In the genomic region with DNA sequence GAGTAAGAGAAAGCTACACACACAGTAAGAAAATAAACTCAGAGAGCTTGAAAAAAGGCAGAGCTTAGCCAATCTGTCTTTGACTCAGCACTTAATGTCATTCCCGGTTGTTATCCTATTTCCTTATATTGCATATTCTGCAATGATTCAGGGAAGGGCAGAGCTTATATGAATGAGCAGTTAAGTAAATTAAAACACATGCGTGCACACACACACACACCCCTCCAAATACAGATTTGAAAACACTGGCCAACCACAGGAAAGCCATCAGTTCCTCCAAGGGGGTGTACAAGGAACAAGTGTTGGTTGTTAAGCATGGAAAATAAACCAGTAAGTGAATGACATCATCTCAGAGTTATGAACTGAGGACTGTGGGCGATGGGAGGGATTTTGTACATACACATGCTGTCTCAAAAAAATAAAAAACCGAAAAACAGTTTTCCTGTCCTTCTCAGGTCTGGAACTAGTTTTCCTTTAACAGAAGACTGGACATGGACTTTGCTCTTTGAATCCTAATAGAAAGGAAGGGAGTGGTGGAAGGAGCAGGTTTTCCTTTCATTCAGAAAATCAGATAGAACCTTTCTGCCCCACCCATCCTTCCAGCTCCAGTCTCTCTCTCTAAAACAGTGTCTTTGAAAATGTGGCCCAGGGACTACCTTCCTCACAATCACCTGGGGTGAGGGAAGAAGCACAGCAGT, we compare ENCODE assay signal across 9 cellular contexts. TPM values are rescaled to one million over a fixed set of nuclear protein-coding genes. Genes with fewer than 3 reads are reported as not detected.
A peak's percentile ranks its signal among the peaks of the same experiment; 100 is the strongest.
DNase-seq lines count a peak whose midpoint lies in the region; ATAC-seq and TF ChIP-seq lines count a peak whose summit lies in the region.
"Had no signal": no experiment of that assay in that cellular context is flagged by ENCODE, and none has a peak within 500 bp of the region (broad histone marks: within the 10 kb centered on the region; RNA-seq: fewer than 3 reads in every experiment).

No MANE protein-coding gene starts in this region.

- TSS peak; percentile 100 for BruUV-seq in MCF 10A (replicated peaks; lab: Mats Ljungman, UMichigan)

- H3K36me3 ChIP-seq in breast epithelium: no peaks in the 10 kb centered on the region
- H3K36me3 ChIP-seq in SK-N-MC (ENCODE audit: insufficient read depth, low read length): peaks cover 7% of the 10 kb centered on the region
- H3K36me3 ChIP-seq in transverse colon: no peaks in the 10 kb centered on the region
- no peaks in the 10 kb centered on the region for H3K36me3 ChIP-seq in Karpas-422 (ENCODE audit: insufficient read depth, low read length)

- peak overlapping the region; percentile 87 for H3K4me3 Mint-ChIP-seq in MCF 10A (ENCODE audit: unreplicated experiment)

- H3K9ac ChIP-seq in SK-N-MC (ENCODE audit: insufficient read length) (peak overlapping the region; percentile 79), Karpas-422 (ENCODE audit: low read length) (no peak overlapping the region)

- peaks cover 11% of the 10 kb centered on the region for H3K27me3 Mint-ChIP-seq in MCF 10A (ENCODE audit: insufficient read depth, unreplicated experiment)

- H3K4me1 ChIP-seq in breast epithelium (no peaks in the 10 kb centered on the region), foreskin keratinocyte (no peaks in the 10 kb centered on the region), transverse colon (peaks cover 5 to 27% (median 20%) of the 10 kb centered on the region in 4 donors), Karpas-422 (ENCODE audit: low read length) (peaks cover 6% of the 10 kb centered on the region)

- H3K79me2 ChIP-seq in Karpas-422 (ENCODE audit: low read length): no peaks in the 10 kb centered on the region

- no peak for TF ChIP-seq POLR2A in breast epithelium (IDR thresholded peaks at IDR 0.05)
- no peak for TF ChIP-seq POLR2A in transverse colon (IDR thresholded peaks at IDR 0.05)

- H2AFZ ChIP-seq in Karpas-422 (ENCODE audit: low read length): no peak overlapping the region

- in situ Hi-C loops in transverse colon (cut with MboI; ENCODE audit: low pct_ligation_motif_present in 1 of 4, low pct_unique_long_range_greater_than_20kb in 1 of 4, low sequenced_read_pairs in 3 of 4): no loop called here

- no peak overlapping the region for H3K27ac Mint-ChIP-seq in MCF 10A (ENCODE audit: low read depth, unreplicated experiment)

- POLR2A ChIA-PET in MCF 10A (lab: Yijun Ruan, JAX): interaction anchor here (0.7 to 3.2 kb wide), 21 partner anchors 12 to 154 kb away, joined by 3 to 20 read pairs (median 4); a partner anchor contains a TSS

- H3K9me3 ChIP-seq in breast epithelium (no peaks in the 10 kb centered on the region), SK-N-MC (ENCODE audit: low read depth, low read length) (no peaks in the 10 kb centered on the region), transverse colon (no peaks in the 10 kb centered on the region), Karpas-422 (ENCODE audit: low read length) (no peaks in the 10 kb centered on the region)

- no peaks in the 10 kb centered on the region for H3K9me2 ChIP-seq in Karpas-422 (replicated peaks; ENCODE audit: insufficient read depth, low read length)

- no peak overlapping the region for H3K27ac ChIP-seq in breast epithelium
- H3K27ac ChIP-seq in SK-N-MC: peak overlapping the region; percentile 81
- peak overlapping the region; percentile 64 for H3K27ac ChIP-seq in foreskin keratinocyte
- H3K27ac ChIP-seq in transverse colon: peak overlapping the region; percentile 67 to 73 (median 71)
- H3K27ac ChIP-seq in Karpas-422 (ENCODE audit: low read length): no peak overlapping the region

- WGBS in transverse colon (ENCODE audit: low coverage in 1 of 2), 2 donors: 6 to 15% methylated on average over 3 to 4 of the region's 4 CpGs

- DNase-seq in MCF 10A (ENCODE audit: unreplicated experiment) (peak; percentile 61), breast epithelium (ENCODE audit: low spot score in 2 of 2) (no peak), SK-N-MC (ENCODE audit: low read depth, low spot score) (peak; percentile 34), foreskin keratinocyte (peak; percentile 74 to 81), transverse colon (no peak), Karpas-422 (no peak)
- DNase-seq in NK-92 treated with Interleukin-12 subunit alpha and Interleukin-12 subunit beta, amount 100 ng/mL, for 24 hours (lab: John Stamatoyannopoulos, UW): no peak

- H3K27me3 ChIP-seq in breast epithelium: peaks cover 0 to 6% of the 10 kb centered on the region in 2 donors
- no peaks in the 10 kb centered on the region for H3K27me3 ChIP-seq in foreskin keratinocyte
- H3K27me3 ChIP-seq in transverse colon: no peaks in the 10 kb centered on the region
- H3K27me3 ChIP-seq in Karpas-422 (ENCODE audit: low read length): no peaks in the 10 kb centered on the region

- H3K4me2 ChIP-seq in Karpas-422 (ENCODE audit: low read depth, low read length, poor library complexity, severe bottlenecking): no peak overlapping the region

- no peak overlapping the region for H3K4me3 ChIP-seq in breast epithelium
- peak overlapping the region; percentile 98 for H3K4me3 ChIP-seq in SK-N-MC
- H3K4me3 ChIP-seq in transverse colon: peak overlapping the region in 2 of 4 donors; percentile 44 to 51
- no peak overlapping the region for H3K4me3 ChIP-seq in Karpas-422 (ENCODE audit: low read length)

- CTCF ChIA-PET in MCF 10A (lab: Yijun Ruan, JAX): interaction anchor here (0.5 to 1.9 kb wide), 19 partner anchors 9 to 264 kb away, joined by 3 to 7 read pairs (median 3); a partner anchor contains a TSS

- TF ChIP-seq EP300 in transverse colon (IDR thresholded peaks at IDR 0.05; ENCODE audit: low read depth): no peak

- peaks cover 8% of the 10 kb centered on the region for H3K36me3 Mint-ChIP-seq in MCF 10A (ENCODE audit: insufficient read depth, unreplicated experiment)

- ATAC-seq in foreskin keratinocyte (peak; percentile 58), HG02970 (IDR thresholded peaks at IDR 0.05; ENCODE audit: low FRiP score, unreplicated experiment) (no peak)

- H4K20me1 ChIP-seq in Karpas-422 (ENCODE audit: insufficient read depth, low read depth, low read length): no peaks in the 10 kb centered on the region

- no peaks in the 10 kb centered on the region for H3K9me3 Mint-ChIP-seq in MCF 10A (ENCODE audit: unreplicated experiment)

- peaks cover 28% of the 10 kb centered on the region for H3K4me1 Mint-ChIP-seq in MCF 10A (ENCODE audit: insufficient read depth, unreplicated experiment)

- intact Hi-C loops in MCF 10A (cut with micrococcal nuclease): loop anchor here (1.0 kb wide), 3 partner anchors 66 to 114 kb away; no protein-coding TSS in a partner anchor
- intact Hi-C loops in breast epithelium (cut with DNase I; ENCODE audit: low total_unique reads): no loop called here
- intact Hi-C loops in transverse colon (cut with DNase I; ENCODE audit: low total_unique reads): no loop called here

- TF ChIP-seq CTCF in MCF 10A (IDR thresholded peaks at IDR 0.05; ENCODE audit: unreplicated experiment) (no peak), breast epithelium (IDR thresholded peaks at IDR 0.05) (no peak), foreskin keratinocyte (conservative IDR thresholded peaks at IDR 0.05) (no peak), transverse colon (IDR thresholded peaks at IDR 0.05) (no peak)

RNA-seq across cellular contexts. Expression of a gene that starts 1.0 kb away (rescaled TPM):
- total RNA-seq in MCF 10A (2022) (36.4 and 48.3 TPM in 2 replicates), breast epithelium (1 to 10 TPM in 1 of 3 donors, under 1 TPM in 2; under 0.01 to 1.4 (median 0.15) TPM), foreskin keratinocyte (29.4 and 35.7 TPM in 2 replicates), transverse colon (1 to 10 TPM; 1.7 to 9.4 (median 2.9) TPM)
- 7.8 and 11.3 TPM in 2 replicates for polyA plus RNA-seq in foreskin keratinocyte
- total RNA-seq in Karpas-422 (2014; rRNA removed; shearing (Covaris generic); ENCODE audit: low replicate concordance): 0.75 and 1.5 TPM in 2 replicates

RNA-seq across cellular contexts. Expression of a gene that starts 8.1 kb away (rescaled TPM):
- total RNA-seq in MCF 10A (2022): not detected in 2 replicates
- total RNA-seq in breast epithelium: not detected
- not detected in 2 replicates for total RNA-seq in foreskin keratinocyte
- not detected in 2 replicates for polyA plus RNA-seq in foreskin keratinocyte
- total RNA-seq in transverse colon: not detected
- 2.9 and 7.8 TPM in 2 replicates for total RNA-seq in Karpas-422 (2014; rRNA removed; shearing (Covaris generic); ENCODE audit: low replicate concordance)
- total RNA-seq: lung microvascular endothelial cell had no signal

RNA-seq across cellular contexts. Expression of a gene that starts 20.2 kb away (rescaled TPM):
- total RNA-seq in MCF 10A (2022): 141 and 155 TPM in 2 replicates
- 10 to 100 TPM; 70.4 to 90.5 (median 75.5) TPM for total RNA-seq in breast epithelium
- 115 and 118 TPM in 2 replicates for total RNA-seq in foreskin keratinocyte
- polyA plus RNA-seq in foreskin keratinocyte: 142 and 149 TPM in 2 replicates
- 100 to 1,000 TPM in 1 of 4 donors, 10 to 100 TPM in 3; 25.1 to 104 (median 77.5) TPM for total RNA-seq in transverse colon
- 113 and 135 TPM in 2 replicates for total RNA-seq in Karpas-422 (2014; rRNA removed; shearing (Covaris generic); ENCODE audit: low replicate concordance)

RNA-seq across cellular contexts. Expression of a gene that starts 29.9 kb away (rescaled TPM):
- total RNA-seq in MCF 10A (2022) (67.3 and 107 TPM in 2 replicates), breast epithelium (10 to 100 TPM; 20.2 to 31.1 (median 23.7) TPM), foreskin keratinocyte (39.3 and 46.8 TPM in 2 replicates), transverse colon (100 to 1,000 TPM in 1 of 4 donors, 10 to 100 TPM in 3; 12.4 to 113 (median 28.9) TPM)
- 39.0 and 45.9 TPM in 2 replicates for polyA plus RNA-seq in foreskin keratinocyte
- 26.2 and 28.0 TPM in 2 replicates for total RNA-seq in Karpas-422 (2014; rRNA removed; shearing (Covaris generic); ENCODE audit: low replicate concordance)

RNA-seq across cellular contexts. Expression of a gene that starts 47.8 kb away (rescaled TPM):
- total RNA-seq in MCF 10A (2022): not detected in 2 replicates
- not detected for total RNA-seq in breast epithelium
- total RNA-seq in foreskin keratinocyte: not detected in 2 replicates
- polyA plus RNA-seq in foreskin keratinocyte: not detected in 2 replicates
- 1 to 10 TPM in 1 of 4 donors, under 1 TPM in 1, not detected in 2; 0.55 to 1.9 TPM for total RNA-seq in transverse colon
- 0.47 TPM in 1 of 2 replicates, not detected in the other for total RNA-seq in Karpas-422 (2014; rRNA removed; shearing (Covaris generic); ENCODE audit: low replicate concordance)
- total RNA-seq: lung microvascular endothelial cell had no signal

Comparison
In these comparisons a context has a peak if more than half of its experiments do, and no peak if none do; other contexts are left out.
1. DNase-seq: peak in MCF 10A (single experiment), SK-N-MC (single experiment) and foreskin keratinocyte (2 of 2); none in breast epithelium (0 of 2), transverse colon (single experiment), NK-92 treated with Interleukin-12 subunit alpha and Interleukin-12 subunit beta, amount 100 ng/mL, for 24 hours (single experiment) and Karpas-422 (single experiment).
2. H3K27ac ChIP-seq: peak in SK-N-MC (single experiment), foreskin keratinocyte (single experiment) and transverse colon (4 of 4); none in breast epithelium (0 of 2) and Karpas-422 (single experiment).